Comparison of ENCODE assay signal across 16 cellular contexts in the genomic region with DNA sequence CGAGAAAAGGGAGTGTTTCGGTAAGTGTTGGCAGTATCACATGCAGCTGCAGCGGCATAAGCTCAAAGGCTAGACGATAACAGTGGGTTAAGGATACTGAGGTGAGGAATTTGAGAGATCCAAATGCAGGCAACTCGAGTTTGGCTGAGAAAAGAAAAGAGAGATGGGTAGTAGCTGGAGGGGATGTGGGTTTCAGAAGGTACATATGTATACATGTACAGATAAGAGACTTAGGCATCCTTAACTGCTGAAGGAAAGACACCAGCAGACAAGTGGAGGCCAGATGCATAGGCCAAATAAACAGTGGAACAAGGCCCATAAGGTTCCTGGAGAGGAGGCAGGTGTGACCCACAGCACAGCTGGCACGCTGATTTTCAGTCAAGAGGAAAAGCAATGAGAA.
DNase-seq lines count a peak whose midpoint lies in the region; ATAC-seq and TF ChIP-seq lines count a peak whose summit lies in the region.
"Had no signal": no experiment of that assay in that cellular context is flagged by ENCODE, and none has a peak within 500 bp of the region (broad histone marks: within the 10 kb centered on the region; RNA-seq: fewer than 3 reads in every experiment).

No MANE protein-coding gene starts in this region.

- TF ChIP-seq CTCF in WTC11 (IDR thresholded peaks at IDR 0.05): no peak

- POLR2A ChIA-PET in WTC11 (lab: Charles Lee): no interaction called here

- intact Hi-C loops in Right ventricle myocardium superior (cut with DNase I): no loop called here

- peak overlapping the region; percentile 37 for H3K4me3 ChIP-seq in Jurkat, Clone E6-1 (ENCODE audit: low read length)
- H3K4me3 ChIP-seq: GM23338 had no signal

- CTCF ChIA-PET in WTC11 (lab: Charles Lee): interaction anchor here (0.6 kb wide), 1 partner anchor 322 kb away, joined by 3 read pairs; no protein-coding TSS in a partner anchor

- DNase-seq in DMS53 (lab: John Stamatoyannopoulos, UW) (peak; percentile 5), DMS53 treated with DMSO at 0.1 percent for 48 hours (lab: John Stamatoyannopoulos, UW; ENCODE audit: unreplicated experiment) (no peak), SHP77 (lab: John Stamatoyannopoulos, UW) (peak; percentile 71 to 80), WTC11 (ENCODE audit: low spot score) (no peak), Right ventricle myocardium superior (no peak)
- DNase-seq in Jurkat, Clone E6-1 (ENCODE audit: low read depth, low spot score): peak; percentile 90
- no peak for DNase-seq in activated CD8-positive, alpha-beta memory T cell treated with anti-CD3 and anti-CD28 coated beads for 24 hours
- DNase-seq: CD8-positive, alpha-beta T cell; COR-L47; DMS153; GF-D8; H7 had no signal

- H3K4me3 Mint-ChIP-seq in WTC11: no peak overlapping the region
- H3K4me3 Mint-ChIP-seq: CD14-positive monocyte; CD8-positive, alpha-beta T cell; GM23338; IgD-negative memory B cell had no signal

- ATAC-seq in WTC11: no peak
- no peak for ATAC-seq in GM21447 (IDR thresholded peaks at IDR 0.05; ENCODE audit: unreplicated experiment)
- no peak for ATAC-seq in Right ventricle myocardium superior (ENCODE audit: poor library complexity)
- ATAC-seq: CD8-positive, alpha-beta T cell; GM23338 had no signal

- H3K4me1 Mint-ChIP-seq in WTC11: no peaks in the 10 kb centered on the region
- H3K4me1 Mint-ChIP-seq: CD14-positive monocyte, GM23338, IgD-negative memory B cell had no signal

- no peaks in the 10 kb centered on the region for H3K27me3 Mint-ChIP-seq in WTC11 (ENCODE audit: low read depth)
- H3K27me3 Mint-ChIP-seq: IgD-negative memory B cell had no signal

- H3K9me3 Mint-ChIP-seq in WTC11: no peaks in the 10 kb centered on the region
- H3K9me3 Mint-ChIP-seq: GM23338 had no signal

- H3K27ac Mint-ChIP-seq in WTC11: peak overlapping the region; percentile 11; the same call in 1 of the 2 replicates
- H3K27ac Mint-ChIP-seq: CD14-positive monocyte; CD8-positive, alpha-beta T cell; GM23338; IgD-negative memory B cell had no signal

- no peaks in the 10 kb centered on the region for H3K36me3 Mint-ChIP-seq in WTC11

TF ChIP-seq in WTC11, 78 proteins besides CTCF, POLR2A, EP300 and RAD21:
- no peak for TF ChIP-seq JUN (CRISPR knock-in tag; IDR thresholded peaks at IDR 0.05)
- TF ChIP-seq ELF4 (CRISPR knock-in tag; IDR thresholded peaks at IDR 0.05; ENCODE audit: low read depth): no peak
- no peak for TF ChIP-seq FOXK1 (CRISPR knock-in tag; IDR thresholded peaks at IDR 0.05)
- no peak for TF ChIP-seq SMAD4 (CRISPR knock-in tag; IDR thresholded peaks at IDR 0.05)
- TF ChIP-seq, protein P1, sequence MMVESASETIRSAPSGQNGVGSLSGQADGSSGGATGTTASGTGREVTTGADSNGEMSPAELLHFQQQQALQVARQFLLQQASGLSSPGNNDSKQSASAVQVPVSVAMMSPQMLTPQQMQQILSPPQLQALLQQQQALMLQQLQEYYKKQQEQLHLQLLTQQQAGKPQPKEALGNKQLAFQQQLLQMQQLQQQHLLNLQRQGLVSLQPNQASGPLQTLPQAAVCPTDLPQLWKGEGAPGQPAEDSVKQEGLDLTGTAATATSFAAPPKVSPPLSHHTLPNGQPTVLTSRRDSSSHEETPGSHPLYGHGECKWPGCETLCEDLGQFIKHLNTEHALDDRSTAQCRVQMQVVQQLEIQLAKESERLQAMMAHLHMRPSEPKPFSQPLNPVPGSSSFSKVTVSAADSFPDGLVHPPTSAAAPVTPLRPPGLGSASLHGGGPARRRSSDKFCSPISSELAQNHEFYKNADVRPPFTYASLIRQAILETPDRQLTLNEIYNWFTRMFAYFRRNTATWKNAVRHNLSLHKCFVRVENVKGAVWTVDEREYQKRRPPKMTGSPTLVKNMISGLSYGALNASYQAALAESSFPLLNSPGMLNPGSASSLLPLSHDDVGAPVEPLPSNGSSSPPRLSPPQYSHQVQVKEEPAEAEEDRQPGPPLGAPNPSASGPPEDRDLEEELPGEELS (CRISPR knock-in tag; IDR thresholded peaks at IDR 0.05): no peak
- no peak for TF ChIP-seq HMGA2 (CRISPR knock-in tag; IDR thresholded peaks at IDR 0.05)
TF ChIP-seq in WTC11: peak in this region for 0.

Comparison
In these comparisons a context has a peak if more than half of its experiments do, and no peak if none do; other contexts are left out.
1. DNase-seq: peak in DMS53 (single experiment), Jurkat, Clone E6-1 (single experiment) and SHP77 (2 of 2); none in DMS53 treated with DMSO at 0.1 percent for 48 hours (single experiment), WTC11 (single experiment), Right ventricle myocardium superior (single experiment) and activated CD8-positive, alpha-beta memory T cell treated with anti-CD3 and anti-CD28 coated beads for 24 hours (single experiment).